ENCODE assay signal across 10 cellular contexts in genomic region chr16:71367243-71367976, GRCh38. TPM values are rescaled to one million over a fixed set of nuclear protein-coding genes. Genes with fewer than 3 reads are reported as not detected.
DNase-seq lines count a peak whose midpoint lies in the region; ATAC-seq, FAIRE-seq and TF ChIP-seq lines count a peak whose summit lies in the region.
"Had no signal": no experiment of that assay in that cellular context is flagged by ENCODE, and none has a peak within 500 bp of the region (broad histone marks: within the 10 kb centered on the region; RNA-seq: fewer than 3 reads in every experiment).

No MANE protein-coding gene starts in this region.

- DNase-seq in NCI-H2171 treated with DMSO at 0.1 percent for 48 hours (lab: John Stamatoyannopoulos, UW): peak; percentile 11
- DNase-seq in NCI-H2171 (lab: John Stamatoyannopoulos, UW): no peak
- DNase-seq in OCI-M1 (lab: John Stamatoyannopoulos, UW): peak; percentile 93
- peak; percentile 17 for DNase-seq in bronchial epithelial cell (ENCODE audit: low read depth)
- DNase-seq in mucosa of gallbladder (ENCODE audit: low spot score): peak; percentile 41
- no peak for DNase-seq in dedifferentiated amniotic fluid mesenchymal stem cell (ENCODE audit: extremely low spot score)

- ATAC-seq in HG02798 (IDR thresholded peaks at IDR 0.05; ENCODE audit: poor library complexity, unreplicated experiment): peak; percentile 59
- no peak for ATAC-seq in GM19023 (IDR thresholded peaks at IDR 0.05; ENCODE audit: unreplicated experiment)

- no peaks in the 10 kb centered on the region for H3K36me3 ChIP-seq in bronchial epithelial cell (ENCODE audit: control insufficient read depth, insufficient read depth, low read length)

- peak; percentile 81 for FAIRE-seq in bronchial epithelial cell (lab: Jason Lieb, UNC)

- H3K4me3 ChIP-seq in bronchial epithelial cell (ENCODE audit: low read depth, low read length): no peak overlapping the region

- peak; percentile 82 for TF ChIP-seq CTCF in bronchial epithelial cell (IDR thresholded peaks at IDR 0.05; ENCODE audit: insufficient read depth, low read length, severe bottlenecking)

- H3K27me3 ChIP-seq in bronchial epithelial cell (ENCODE audit: control insufficient read depth, insufficient read depth, low read length): peaks cover 2% of the 10 kb centered on the region

RNA-seq across cellular contexts. Expression of gene CALB2, which starts 8.9 kb away (rescaled TPM):
- total RNA-seq in bronchial epithelial cell: 0.26 and 2.2 TPM in 2 replicates
- total RNA-seq in mucosa of gallbladder: 0.81 TPM
- total RNA-seq: activated CD8-positive, alpha-beta memory T cell treated with anti-CD3 and anti-CD28 coated beads for 36 hours; CD4-positive, CD25-positive, alpha-beta regulatory T cell had no signal

Comparison
In these comparisons a context has a peak if more than half of its experiments do, and no peak if none do; other contexts are left out.
1. DNase-seq: peak in NCI-H2171 treated with DMSO at 0.1 percent for 48 hours (single experiment), OCI-M1 (single experiment), bronchial epithelial cell (single experiment) and mucosa of gallbladder (single experiment); none in NCI-H2171 (single experiment) and dedifferentiated amniotic fluid mesenchymal stem cell (single experiment).